8 cellular contexts compared by ENCODE assay signal in the genomic region with DNA sequence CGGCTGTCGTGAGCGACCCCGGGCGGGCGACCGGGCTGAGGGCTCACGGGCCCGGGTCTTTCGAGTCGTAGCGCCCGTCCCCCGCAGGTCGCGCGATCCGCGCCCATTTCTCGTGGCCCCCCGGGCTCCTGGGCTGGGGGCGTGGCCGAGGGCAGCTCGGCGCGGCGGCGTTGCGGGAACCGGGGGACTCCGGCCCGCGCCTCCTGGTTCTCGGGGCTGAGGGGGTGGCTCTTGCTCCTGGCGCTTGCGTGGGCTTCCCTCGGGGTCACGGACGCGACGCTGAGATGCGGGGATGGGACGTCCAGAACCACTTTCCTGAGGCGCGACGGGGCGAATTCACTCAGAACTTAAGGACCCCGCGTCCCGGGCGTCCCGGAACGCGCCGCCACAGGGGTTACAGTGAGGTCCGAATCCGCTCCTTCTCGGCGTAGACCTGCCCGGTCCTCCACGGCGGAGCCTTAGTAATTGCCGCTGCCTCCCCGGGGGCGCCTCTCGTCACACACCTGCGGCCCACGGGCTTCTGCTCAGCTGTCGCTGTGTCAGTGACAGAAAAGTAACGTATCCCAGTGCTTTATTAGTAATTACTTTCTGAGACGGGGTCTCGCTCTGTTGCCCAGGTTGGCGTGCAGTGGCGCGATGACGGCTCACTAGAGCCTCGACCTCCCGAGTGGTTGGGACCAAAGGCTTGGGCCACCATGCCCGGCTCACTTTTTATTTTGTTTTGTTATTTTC. TPM values are rescaled to one million over a fixed set of nuclear protein-coding genes. Genes with fewer than 3 reads are reported as not detected.
DNase-seq lines count a peak whose midpoint lies in the region; ATAC-seq lines count a peak whose summit lies in the region.

No MANE protein-coding gene starts in this region.

- peak overlapping the region; percentile 85 for H3K4me2 ChIP-seq in mesenchymal stem cell (ENCODE audit: low read length, poor library complexity, severe bottlenecking)

- H3K4me1 ChIP-seq in ACC112 (ENCODE audit: control insufficient read depth, insufficient read depth, low read length, unreplicated experiment) (peaks cover 4% of the 10 kb centered on the region), mesenchymal stem cell (ENCODE audit: control insufficient read depth, insufficient read depth, low read depth, low read length) (peaks cover 13% of the 10 kb centered on the region)

- no peaks in the 10 kb centered on the region for H3K9me3 Mint-ChIP-seq in stimulated activated naive CD8-positive, alpha-beta T cell treated with anti-CD3 and anti-CD28 coated beads, Interleukin-15, amount 100 ng/mL, for 72 hours

- H3K36me3 ChIP-seq in ACC112 (ENCODE audit: insufficient read depth, low read length) (no peaks in the 10 kb centered on the region), mesenchymal stem cell (ENCODE audit: control insufficient read depth in 1 of 2, insufficient read depth in 2 of 2, low read depth in 1 of 2, low read length in 2 of 2) (no peaks in the 10 kb centered on the region)

- no peaks in the 10 kb centered on the region for H3K27me3 Mint-ChIP-seq in stimulated activated naive CD8-positive, alpha-beta T cell treated with anti-CD3 and anti-CD28 coated beads, Interleukin-15, amount 100 ng/mL, for 72 hours

- peak; percentile 28 for DNase-seq in T-helper 22 cell (ENCODE audit: low read depth)
- peak; percentile 38 for DNase-seq in dermis blood vessel endothelial cell
- peak; percentile 40 for DNase-seq in mesenchymal stem cell
- peak; percentile 33 to 42 for DNase-seq in stimulated activated naive CD8-positive, alpha-beta T cell treated with anti-CD3 and anti-CD28 coated beads, Interleukin-15, amount 100 ng/mL, for 72 hours
- DNase-seq in SW 1271 (lab: John Stamatoyannopoulos, UW) = no peak

- peak overlapping the region; percentile 79 to 96 for H3K18ac ChIP-seq in mesenchymal stem cell (ENCODE audit: low read depth in 1 of 2, low read length in 2 of 2)

- H3K4me3 Mint-ChIP-seq in stimulated activated naive CD8-positive, alpha-beta T cell treated with anti-CD3 and anti-CD28 coated beads, Interleukin-15, amount 100 ng/mL, for 72 hours = peak overlapping the region; percentile 89 to 92

- H3K27me3 ChIP-seq in ACC112 (ENCODE audit: insufficient read depth, low read length) = no peaks in the 10 kb centered on the region
- H3K27me3 ChIP-seq in mesenchymal stem cell (ENCODE audit: control insufficient read depth in 1 of 2, insufficient read depth in 1 of 2, low read length in 2 of 2) = no peaks in the 10 kb centered on the region

- peak overlapping the region; percentile 61 to 87 for H3K4ac ChIP-seq in mesenchymal stem cell (ENCODE audit: low read depth in 1 of 2, low read length in 2 of 2)

- H2BK120ac ChIP-seq in mesenchymal stem cell (ENCODE audit: low read depth, low read length) = peak overlapping the region; percentile 75

- H3K27ac ChIP-seq in ACC112 (ENCODE audit: low read depth, low read length) (peak overlapping the region; percentile 43; the same call in 1 of the 2 replicates), mesenchymal stem cell (ENCODE audit: low read length, poor library complexity, severe bottlenecking) (no peak overlapping the region)

- WGBS in mesenchymal stem cell = 4% methylated on average over 59 of the region's 79 CpGs

- H3K27ac Mint-ChIP-seq in stimulated activated naive CD8-positive, alpha-beta T cell treated with anti-CD3 and anti-CD28 coated beads, Interleukin-15, amount 100 ng/mL, for 72 hours = peak overlapping the region; percentile 95 to 96

- no peak overlapping the region for H2BK15ac ChIP-seq in mesenchymal stem cell (ENCODE audit: low read depth, poor library complexity, severe bottlenecking)

- H3K9ac ChIP-seq in mesenchymal stem cell (ENCODE audit: low read length) = peak overlapping the region; percentile 90

- no peaks in the 10 kb centered on the region for H3K9me3 ChIP-seq in mesenchymal stem cell (ENCODE audit: control insufficient read depth, low read length)

- H3K14ac ChIP-seq in mesenchymal stem cell (ENCODE audit: low read length in 2 of 2) = peak overlapping the region in 1 of 2 experiments; percentile 93

- H3K79me2 ChIP-seq in ACC112 (ENCODE audit: control insufficient read depth, insufficient read depth, low read length, unreplicated experiment) = peaks cover 45% of the 10 kb centered on the region

- H3K4me1 Mint-ChIP-seq in stimulated activated naive CD8-positive, alpha-beta T cell treated with anti-CD3 and anti-CD28 coated beads, Interleukin-15, amount 100 ng/mL, for 72 hours = peaks cover 38% of the 10 kb centered on the region

- H4K8ac ChIP-seq in mesenchymal stem cell (ENCODE audit: low read length) = peak overlapping the region; percentile 66

- H3K79me1 ChIP-seq in mesenchymal stem cell (replicated peaks; ENCODE audit: low read length, poor library complexity, severe bottlenecking) = peaks cover 4% of the 10 kb centered on the region

- H2AFZ ChIP-seq in ACC112 (ENCODE audit: low read length, unreplicated experiment) (peak overlapping the region; percentile 74), mesenchymal stem cell (ENCODE audit: low read depth, low read length) (peak overlapping the region; percentile 86)

- H2BK5ac ChIP-seq in mesenchymal stem cell (ENCODE audit: low read depth, low read length, poor library complexity, severe bottlenecking) = peak overlapping the region; percentile 82

- H4K91ac ChIP-seq in mesenchymal stem cell (ENCODE audit: low read length) = peak overlapping the region; percentile 85

- no peak overlapping the region for H2AK5ac ChIP-seq in mesenchymal stem cell (ENCODE audit: low read length, severe bottlenecking)

- peak overlapping the region in 1 of 2 experiments; percentile 96 for H3K23ac ChIP-seq in mesenchymal stem cell (ENCODE audit: low read length in 2 of 2)

- peak; percentile 29 for ATAC-seq in GM18867 (IDR thresholded peaks at IDR 0.05; ENCODE audit: unreplicated experiment)
- ATAC-seq in HG03095 (IDR thresholded peaks at IDR 0.05; ENCODE audit: unreplicated experiment) = peak; percentile 29
- ATAC-seq in stimulated activated naive CD8-positive, alpha-beta T cell treated with anti-CD3 and anti-CD28 coated beads, Interleukin-15, amount 100 ng/mL, for 72 hours = peak; percentile 42

- H3K4me3 ChIP-seq in ACC112 (ENCODE audit: low read depth, low read length) = peak overlapping the region; percentile 79
- H3K4me3 ChIP-seq in mesenchymal stem cell (ENCODE audit: insufficient read depth in 1 of 2, low read depth in 1 of 2, low read length in 2 of 2) = peak overlapping the region; percentile 88 to 97

- no peak overlapping the region for H2BK12ac ChIP-seq in mesenchymal stem cell (ENCODE audit: low read length in 2 of 2)

RNA-seq across cellular contexts. Expression of a gene that starts 0.6 kb away (rescaled TPM):
- 9.7 and 20.3 TPM in 2 replicates for total RNA-seq in dermis blood vessel endothelial cell
- polyA plus RNA-seq in mesenchymal stem cell (2013, experiment 1 of 2) = 12.8 TPM
- 11.6 TPM for polyA plus RNA-seq in mesenchymal stem cell (2013, experiment 2 of 2)

RNA-seq across cellular contexts. Expression of a gene that starts 21.3 kb away (rescaled TPM):
- total RNA-seq in dermis blood vessel endothelial cell = 12.3 and 17.6 TPM in 2 replicates
- polyA plus RNA-seq in mesenchymal stem cell (2013, experiment 1 of 2) = 10.5 TPM
- polyA plus RNA-seq in mesenchymal stem cell (2013, experiment 2 of 2) = 10.3 TPM

RNA-seq across cellular contexts. Expression of a gene that starts 55.9 kb away (rescaled TPM):
- total RNA-seq in dermis blood vessel endothelial cell = 13.8 and 23.5 TPM in 2 replicates
- 18.5 TPM for polyA plus RNA-seq in mesenchymal stem cell (2013, experiment 1 of 2)
- 17.7 TPM for polyA plus RNA-seq in mesenchymal stem cell (2013, experiment 2 of 2)

Comparison
In these comparisons a context has a peak if more than half of its experiments do, and no peak if none do; other contexts are left out.
1. DNase-seq: peak in T-helper 22 cell (single experiment), dermis blood vessel endothelial cell (single experiment), mesenchymal stem cell (single experiment) and stimulated activated naive CD8-positive, alpha-beta T cell treated with anti-CD3 and anti-CD28 coated beads, Interleukin-15, amount 100 ng/mL, for 72 hours (2 of 2); none in SW 1271 (0 of 2).
2. Peak in every context shown above with its lines, with median percentiles within 50 percentile points of each other: ATAC-seq.